ENCODE assay signal across 7 cellular contexts in the genomic region with DNA sequence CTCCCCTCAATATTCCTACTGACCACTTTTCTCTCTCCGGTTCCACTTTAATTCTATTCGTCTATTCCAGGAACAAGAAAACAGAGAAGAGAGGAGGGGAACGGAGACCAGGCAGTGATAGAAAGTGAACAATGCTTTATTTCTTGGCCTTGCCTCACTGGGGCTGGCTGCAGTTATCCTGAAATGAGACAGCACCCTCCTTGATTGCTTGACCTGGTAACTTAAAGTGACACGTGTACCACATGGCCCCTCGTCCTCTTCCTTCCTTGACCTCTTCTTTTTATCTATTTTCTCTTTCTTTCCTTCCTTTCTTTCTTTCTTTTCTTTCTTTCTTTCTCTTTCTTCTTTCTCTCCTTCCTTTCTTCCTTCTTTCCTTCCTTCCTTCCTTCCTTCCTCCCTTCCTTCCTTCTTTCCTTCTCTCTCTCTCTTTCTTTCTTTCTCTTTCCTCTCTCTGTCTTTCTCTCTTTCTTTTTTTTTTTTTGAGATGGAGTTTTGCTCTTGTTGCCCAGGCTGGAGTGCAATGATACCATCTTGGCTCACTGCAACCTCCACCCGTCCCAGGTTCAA.
"Had no signal": no experiment of that assay in that cellular context is flagged by ENCODE, and none has a peak within 500 bp of the region (broad histone marks: within the 10 kb centered on the region; RNA-seq: fewer than 3 reads in every experiment).

No MANE protein-coding gene starts in this region.

- H3K27ac ChIP-seq: coronary artery, heart right ventricle, suprapubic skin, thyroid gland had no signal

- H3K9me3 ChIP-seq: heart right ventricle, suprapubic skin, thyroid gland had no signal

- FAIRE-seq: frontal cortex, small intestine, urothelium cell line had no signal

- H3K36me3 ChIP-seq: heart right ventricle, suprapubic skin, thyroid gland had no signal

- H3K4me3 ChIP-seq: suprapubic skin, thyroid gland had no signal

- H3K4me1 ChIP-seq: suprapubic skin had no signal

- H3K27me3 ChIP-seq: suprapubic skin, thyroid gland had no signal
